ENCODE assay signal across 8 cellular contexts in genomic region chr15:64464271-64465005, GRCh38. TPM values are rescaled to one million over a fixed set of nuclear protein-coding genes. Genes with fewer than 3 reads are reported as not detected.
DNase-seq lines count a peak whose midpoint lies in the region; ATAC-seq and TF ChIP-seq lines count a peak whose summit lies in the region.

No MANE protein-coding gene starts in this region.

- DNase-seq in Caco-2: no peak
- no peak for DNase-seq in WTC11 (ENCODE audit: low spot score)
- DNase-seq in memory B cell (ENCODE audit: low spot score in 2 of 2): no peak
- DNase-seq in midbrain (lab: John Stamatoyannopoulos, UW): no peak
- no peak for DNase-seq in AML-193 (lab: John Stamatoyannopoulos, UW)

- CTCF ChIA-PET in Caco-2 (lab: Charles Lee) (no interaction called here), WTC11 (lab: Charles Lee) (no interaction called here)

- H3K27me3 Mint-ChIP-seq in Caco-2 (ENCODE audit: insufficient read depth, unreplicated experiment) (no peaks in the 10 kb centered on the region), WTC11 (ENCODE audit: low read depth) (no peaks in the 10 kb centered on the region), memory B cell (no peaks in the 10 kb centered on the region)

- H3K36me3 Mint-ChIP-seq in Caco-2 (ENCODE audit: insufficient read depth, unreplicated experiment) (peaks cover 19% of the 10 kb centered on the region), WTC11 (peaks cover 4% of the 10 kb centered on the region), memory B cell (peaks cover 5% of the 10 kb centered on the region)

- POLR2A ChIA-PET in Caco-2 (lab: Charles Lee) (no interaction called here), WTC11 (lab: Charles Lee) (no interaction called here)

- peaks cover 9% of the 10 kb centered on the region for H3K4me1 Mint-ChIP-seq in Caco-2 (ENCODE audit: low read depth, unreplicated experiment)
- peaks cover 62% of the 10 kb centered on the region for H3K4me1 Mint-ChIP-seq in WTC11
- H3K4me1 Mint-ChIP-seq in memory B cell: peaks cover 43% of the 10 kb centered on the region

- H3K27ac ChIP-seq in KOPT-K1 (ENCODE audit: low read depth, low read length, poor library complexity, severe bottlenecking): peak overlapping the region; percentile 22

- ATAC-seq in WTC11: no peak
- no peak for ATAC-seq in memory B cell (ENCODE audit: low read depth)
- no peak for ATAC-seq in HG02798 (IDR thresholded peaks at IDR 0.05; ENCODE audit: poor library complexity, unreplicated experiment)
- ATAC-seq in HG02870 (IDR thresholded peaks at IDR 0.05; ENCODE audit: unreplicated experiment): no peak

- intact Hi-C loops in Caco-2 (cut with micrococcal nuclease; ENCODE audit: unreplicated experiment): no loop called here

- H3K4me3 ChIP-seq in Caco-2 (ENCODE audit: low read depth, low read length): no peak overlapping the region

- no peak for TF ChIP-seq CTCF in Caco-2 (IDR thresholded peaks at IDR 0.05; ENCODE audit: insufficient read depth in 1 of 2, low read depth in 1 of 2, low read length in 1 of 2, severe bottlenecking in 1 of 2, unreplicated experiment in 1 of 2)
- TF ChIP-seq CTCF in WTC11 (IDR thresholded peaks at IDR 0.05): no peak

- no peak overlapping the region for H3K27ac Mint-ChIP-seq in Caco-2 (ENCODE audit: unreplicated experiment)
- H3K27ac Mint-ChIP-seq in WTC11: peak overlapping the region; percentile 71
- no peak overlapping the region for H3K27ac Mint-ChIP-seq in memory B cell

- H3K9me3 ChIP-seq in Caco-2 (no peaks in the 10 kb centered on the region), KOPT-K1 (ENCODE audit: insufficient read depth, low read length, poor library complexity, severe bottlenecking) (no peaks in the 10 kb centered on the region)

- no peak overlapping the region for H3K4me3 Mint-ChIP-seq in Caco-2 (ENCODE audit: unreplicated experiment)
- H3K4me3 Mint-ChIP-seq in WTC11: no peak overlapping the region
- H3K4me3 Mint-ChIP-seq in memory B cell: peak overlapping the region; percentile 37

- H3K36me3 ChIP-seq in Caco-2 (ENCODE audit: control insufficient read depth, insufficient read depth, low read length): no peaks in the 10 kb centered on the region
- peaks cover 9% of the 10 kb centered on the region for H3K36me3 ChIP-seq in KOPT-K1 (ENCODE audit: insufficient read depth, low read length)

- peaks cover 17% of the 10 kb centered on the region for H3K4me1 ChIP-seq in Caco-2

- no peaks in the 10 kb centered on the region for H3K27me3 ChIP-seq in Caco-2 (replicated peaks; ENCODE audit: control insufficient read depth, insufficient read depth, low read length)

- H3K9me3 Mint-ChIP-seq in Caco-2 (ENCODE audit: unreplicated experiment) (no peaks in the 10 kb centered on the region), WTC11 (no peaks in the 10 kb centered on the region), memory B cell (no peaks in the 10 kb centered on the region)

- TSS peak; percentile 3 for BruUV-seq in Caco-2 (replicated peaks; lab: Mats Ljungman, UMichigan)

TF ChIP-seq in WTC11, 78 proteins besides CTCF, POLR2A, EP300 and RAD21:
- no peak for TF ChIP-seq GTF2I (CRISPR knock-in tag; conservative IDR thresholded peaks at IDR 0.05)
- no peak for TF ChIP-seq ETV6 (CRISPR knock-in tag; IDR thresholded peaks at IDR 0.05)
- TF ChIP-seq CREB1 (CRISPR knock-in tag; IDR thresholded peaks at IDR 0.05): no peak

RNA-seq across cellular contexts. Expression of gene ZNF609, which starts 4.1 kb away (rescaled TPM):
- total RNA-seq in Caco-2 (2022) (30.1 and 34.0 TPM in 2 replicates), WTC11 (2021) (45.9 to 47.4 TPM (median 46.3 TPM) in 3 replicates)
